8 cellular contexts compared by ENCODE assay signal in the genomic region with DNA sequence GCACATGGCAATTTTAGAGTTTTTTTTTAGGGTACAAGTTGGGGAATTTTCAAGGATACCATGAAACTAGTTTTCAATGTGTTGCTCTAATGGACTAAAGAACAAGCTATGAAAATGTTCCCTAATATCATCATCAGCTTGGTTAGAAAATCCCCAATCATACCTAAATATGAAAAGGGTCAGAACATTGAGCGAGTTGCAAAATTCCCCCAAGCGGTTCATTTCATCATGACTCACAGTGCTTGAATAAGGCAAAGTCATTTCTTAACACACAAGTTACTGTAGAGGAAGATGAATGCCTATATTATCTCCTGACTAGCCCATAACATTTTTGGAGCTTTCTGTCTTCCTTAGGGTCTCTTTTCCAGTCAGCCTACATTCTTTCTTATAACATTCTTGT.
DNase-seq lines count a peak whose midpoint lies in the region; ATAC-seq and TF ChIP-seq lines count a peak whose summit lies in the region.

No MANE protein-coding gene starts in this region.

- H3K27ac ChIP-seq in left ventricle myocardium inferior (replicated peaks) = peak overlapping the region; percentile 69
- no peak overlapping the region for H3K27ac ChIP-seq in right atrium auricular region
- H3K27ac ChIP-seq in left lung = peak overlapping the region in 1 of 2 donors; percentile 57

- H3K4me1 ChIP-seq in left ventricle myocardium inferior (peaks cover 25% of the 10 kb centered on the region), right atrium auricular region (no peaks in the 10 kb centered on the region), left lung (peaks cover 0 to 64% of the 10 kb centered on the region in 2 donors)

- H3K9me3 ChIP-seq in left ventricle myocardium inferior (replicated peaks) (no peaks in the 10 kb centered on the region), right atrium auricular region (no peaks in the 10 kb centered on the region), left lung (no peaks in the 10 kb centered on the region)

- peak; percentile 68 for ATAC-seq in HG03097 (IDR thresholded peaks at IDR 0.05; ENCODE audit: low FRiP score, unreplicated experiment)
- ATAC-seq in left lung = peak; percentile 47

- H3K4me3 ChIP-seq in left ventricle myocardium inferior (no peak overlapping the region), right atrium auricular region (no peak overlapping the region), left lung (no peak overlapping the region)

- no peaks in the 10 kb centered on the region for H3K36me3 ChIP-seq in left ventricle myocardium inferior
- H3K36me3 ChIP-seq in right atrium auricular region = no peaks in the 10 kb centered on the region
- no peaks in the 10 kb centered on the region for H3K36me3 ChIP-seq in left lung

- TF ChIP-seq CTCF in left ventricle myocardium inferior (IDR thresholded peaks at IDR 0.05; ENCODE audit: borderline replicate concordance) (no peak), right atrium auricular region (IDR thresholded peaks at IDR 0.05) (no peak), left lung (IDR thresholded peaks at IDR 0.05) (no peak)

- no peak for DNase-seq in left ventricle myocardium inferior
- no peak for DNase-seq in right atrium auricular region (ENCODE audit: low spot score)
- peak; percentile 5 for DNase-seq in T-helper 22 cell (ENCODE audit: low read depth)
- DNase-seq in left lung = no peak
- DNase-seq in DMS153 treated with DMSO at 0.1 percent for 48 hours (lab: John Stamatoyannopoulos, UW; ENCODE audit: unreplicated experiment) = no peak
- DNase-seq in NCI-H82 (lab: John Stamatoyannopoulos, UW) = no peak
- no peak for DNase-seq in NCI-H2196 treated with DMSO at 0.1 percent for 48 hours (lab: John Stamatoyannopoulos, UW; ENCODE audit: unreplicated experiment)

- intact Hi-C loops in left ventricle myocardium inferior (cut with micrococcal nuclease) = no loop called here
- intact Hi-C loops in left lung (cut with DNase I) = no loop called here

- H3K27me3 ChIP-seq in left ventricle myocardium inferior (ENCODE audit: low read depth) = no peaks in the 10 kb centered on the region
- no peaks in the 10 kb centered on the region for H3K27me3 ChIP-seq in right atrium auricular region
- no peaks in the 10 kb centered on the region for H3K27me3 ChIP-seq in left lung
